ENCODE assay signal across 1 cellular context in genomic region chr20:44832724-44833123, GRCh38.
TF ChIP-seq lines count a peak whose summit lies in the region.

No MANE protein-coding gene starts in this region.

TF ChIP-seq in HepG2, 621 proteins besides CTCF, POLR2A, EP300 and RAD21:
- TF ChIP-seq TRIM22 (IDR thresholded peaks at IDR 0.05) (no peak), SOX6 (IDR thresholded peaks at IDR 0.05) (no peak), SOX6 (CRISPR knock-in tag; IDR thresholded peaks at IDR 0.05) (no peak), PBX2 (CRISPR knock-in tag; IDR thresholded peaks at IDR 0.05) (peak; percentile 56)
